14 cellular contexts compared by ENCODE assay signal in the genomic region with DNA sequence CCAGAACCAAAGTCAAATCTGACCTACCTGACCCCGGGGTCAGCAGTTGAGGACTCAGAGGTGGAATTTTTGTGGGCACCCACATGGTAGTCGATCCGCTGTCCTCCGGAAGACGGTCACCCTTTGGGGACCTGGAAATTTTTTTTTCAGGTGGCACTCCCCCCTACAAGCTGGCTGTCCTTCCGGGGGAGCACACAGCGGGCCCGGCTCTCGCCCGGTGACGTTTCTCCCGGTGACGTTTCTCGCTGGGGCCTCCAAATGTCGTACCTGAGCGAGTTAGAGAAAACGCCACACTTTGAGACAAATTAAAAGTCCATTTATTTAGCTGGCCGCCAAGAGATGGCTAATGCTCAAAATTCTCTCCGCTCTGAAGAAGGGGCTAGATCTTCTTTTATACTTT. TPM values are rescaled to one million over a fixed set of nuclear protein-coding genes. Genes with fewer than 3 reads are reported as not detected.
DNase-seq lines count a peak whose midpoint lies in the region; ATAC-seq, FAIRE-seq and TF ChIP-seq lines count a peak whose summit lies in the region.
"Had no signal": no experiment of that assay in that cellular context is flagged by ENCODE, and none has a peak within 500 bp of the region (broad histone marks: within the 10 kb centered on the region; RNA-seq: fewer than 3 reads in every experiment).

No MANE protein-coding gene starts in this region.

- H3K79me2 ChIP-seq in astrocyte (ENCODE audit: insufficient read depth, low read length) (peaks cover 6% of the 10 kb centered on the region), mesendoderm (ENCODE audit: control insufficient read depth, insufficient read depth, low read length) (peaks cover 49% of the 10 kb centered on the region)

- peaks cover 29% of the 10 kb centered on the region for H3K36me3 ChIP-seq in left ventricle myocardium inferior
- H3K36me3 ChIP-seq in astrocyte (ENCODE audit: insufficient read depth, low read length): peaks cover 2% of the 10 kb centered on the region
- H3K36me3 ChIP-seq in mesendoderm (ENCODE audit: control insufficient read depth, insufficient read depth, low read length): peaks cover 12% of the 10 kb centered on the region

- H3K4ac ChIP-seq in mesendoderm (ENCODE audit: low read depth, low read length): no peak overlapping the region

- TF ChIP-seq CTCF in left ventricle myocardium inferior (IDR thresholded peaks at IDR 0.05; ENCODE audit: borderline replicate concordance) (no peak), astrocyte (IDR thresholded peaks at IDR 0.05; ENCODE audit: insufficient read depth, low read depth, low read length) (no peak), dorsolateral prefrontal cortex (IDR thresholded peaks at IDR 0.05 in 54 of 56, conservative IDR thresholded peaks at IDR 0.05 in 2 of 56; ENCODE audit: low read depth in 1 of 56, partially characterized antibody in 56 of 56) (no peak)

- no peak overlapping the region for H2AK5ac ChIP-seq in mesendoderm (ENCODE audit: low read length)

- no peaks in the 10 kb centered on the region for H3K27me3 ChIP-seq in left ventricle myocardium inferior (ENCODE audit: low read depth)
- no peaks in the 10 kb centered on the region for H3K27me3 ChIP-seq in astrocyte (ENCODE audit: insufficient read depth, low read length)
- H3K27me3 ChIP-seq in mesendoderm (ENCODE audit: insufficient read depth, low read length, poor library complexity): no peaks in the 10 kb centered on the region
- no peaks in the 10 kb centered on the region for H3K27me3 ChIP-seq in dorsolateral prefrontal cortex

- FAIRE-seq in astrocyte (lab: Jason Lieb, UNC): no peak
- FAIRE-seq: endothelial cell of umbilical vein had no signal

- H4K8ac ChIP-seq in mesendoderm (ENCODE audit: low read depth, low read length): no peak overlapping the region

- H2BK5ac ChIP-seq in mesendoderm (ENCODE audit: low read length): no peak overlapping the region

- ATAC-seq in Right ventricle myocardium inferior: no peak
- no peak for ATAC-seq in HG03095 (IDR thresholded peaks at IDR 0.05; ENCODE audit: unreplicated experiment)
- ATAC-seq in HG02885 (IDR thresholded peaks at IDR 0.05; ENCODE audit: poor library complexity, unreplicated experiment): no peak

- H3K27ac ChIP-seq in left ventricle myocardium inferior (replicated peaks) (no peak overlapping the region), astrocyte (ENCODE audit: low read depth, low read length) (no peak overlapping the region), mesendoderm (ENCODE audit: low read depth, low read length) (no peak overlapping the region), dorsolateral prefrontal cortex (no peak overlapping the region)

- no peaks in the 10 kb centered on the region for H4K20me1 ChIP-seq in astrocyte (ENCODE audit: insufficient read depth, low read length)

- intact Hi-C loops in left ventricle myocardium inferior (cut with micrococcal nuclease): no loop called here
- intact Hi-C loops in Right ventricle myocardium inferior (cut with DNase I): no loop called here
- intact Hi-C loops in dorsolateral prefrontal cortex (cut with DNase I): loop anchor here in 1 of 2 donors (5.0 kb wide), 1 partner anchor 47 kb away; a partner anchor contains a TSS

- peaks cover 10% of the 10 kb centered on the region for H3K79me1 ChIP-seq in mesendoderm (ENCODE audit: low read length)

- no peak for DNase-seq in left ventricle myocardium inferior
- DNase-seq in Right ventricle myocardium inferior (ENCODE audit: missing footprints): no peak
- no peak for DNase-seq in astrocyte (ENCODE audit: low read depth)
- DNase-seq in mesendoderm: no peak
- DNase-seq in MV-4-11 (lab: John Stamatoyannopoulos, UW): no peak
- DNase-seq in dorsolateral prefrontal cortex: no peak
- DNase-seq: DMS79; NCI-H2029; NCI-H82; stimulated activated CD4-positive, alpha-beta T cell treated with anti-CD3 and anti-CD28 coated beads, Interleukin-4, amount 100 ng/mL, for 24 hours; stimulated activated naive CD4-positive, alpha-beta T cell treated with Interleukin-2 at 50 U/mL for 16 hours had no signal

- H3K4me3 ChIP-seq in left ventricle myocardium inferior: peak overlapping the region; percentile 87
- no peak overlapping the region for H3K4me3 ChIP-seq in astrocyte (ENCODE audit: insufficient read depth, low read depth, low read length)
- peak overlapping the region; percentile 48 for H3K4me3 ChIP-seq in mesendoderm (ENCODE audit: low read length)
- H3K4me3 ChIP-seq in dorsolateral prefrontal cortex: peak overlapping the region in 10 of 59 donors; percentile 71 to 93 (median 86)

- H3K9ac ChIP-seq in astrocyte (ENCODE audit: low read length) (no peak overlapping the region), mesendoderm (ENCODE audit: low read length) (peak overlapping the region; percentile 98)

- H3K56ac ChIP-seq in mesendoderm (ENCODE audit: low read length): peak overlapping the region; percentile 80

- peaks cover 2% of the 10 kb centered on the region for H3K4me1 Mint-ChIP-seq in astrocyte (ENCODE audit: low read depth, unreplicated experiment)

- H3K9me3 Mint-ChIP-seq in astrocyte (ENCODE audit: unreplicated experiment): no peaks in the 10 kb centered on the region

- H3K4me3 Mint-ChIP-seq in astrocyte (ENCODE audit: unreplicated experiment): peak overlapping the region; percentile 93

- no peak overlapping the region for H3K18ac ChIP-seq in mesendoderm (ENCODE audit: low read length)

- H3K9me3 ChIP-seq in left ventricle myocardium inferior (replicated peaks) (no peaks in the 10 kb centered on the region), astrocyte (ENCODE audit: insufficient read depth, low read depth, low read length) (peaks cover 10% of the 10 kb centered on the region)

- H2BK120ac ChIP-seq in mesendoderm (ENCODE audit: low read depth, low read length): no peak overlapping the region

- H2AFZ ChIP-seq in astrocyte (ENCODE audit: low read depth, low read length): no peak overlapping the region

- H3K36me3 Mint-ChIP-seq in astrocyte (ENCODE audit: low read depth, unreplicated experiment): peaks cover 31% of the 10 kb centered on the region

- no peak overlapping the region for H2BK15ac ChIP-seq in mesendoderm (replicated peaks; ENCODE audit: low read depth)

- H3K23ac ChIP-seq in mesendoderm (ENCODE audit: low read length): no peak overlapping the region

- H3K4me2 ChIP-seq in astrocyte (ENCODE audit: low read length) (peak overlapping the region; percentile 93), mesendoderm (ENCODE audit: low read length) (peak overlapping the region; percentile 62)

- H4K5ac ChIP-seq in mesendoderm (ENCODE audit: low read length): no peak overlapping the region

- H3K4me1 ChIP-seq in left ventricle myocardium inferior (peaks cover 20% of the 10 kb centered on the region), astrocyte (ENCODE audit: insufficient read depth, low read length) (no peaks in the 10 kb centered on the region), mesendoderm (ENCODE audit: control insufficient read depth, low read depth, low read length) (no peaks in the 10 kb centered on the region)

- no CpG with 5 or more reads among the region's 19 CpGs for WGBS in mesendoderm (ENCODE audit: extremely low coverage, insufficient coverage, low lambda C conversion rate)

- H3K27ac Mint-ChIP-seq in astrocyte (ENCODE audit: unreplicated experiment): no peak overlapping the region

- no peaks in the 10 kb centered on the region for H3K27me3 Mint-ChIP-seq in astrocyte (ENCODE audit: low read depth, unreplicated experiment)

RNA-seq across cellular contexts. Expression of a gene that starts 48.8 kb away (rescaled TPM):
- 2.8 TPM for total RNA-seq in left ventricle myocardium inferior
- total RNA-seq in Right ventricle myocardium inferior: 3.2 TPM
- 3.2 and 3.4 TPM in 2 replicates for total RNA-seq in astrocyte
- polyA plus RNA-seq in mesendoderm (2013, experiment 1 of 2): 1.6 TPM
- 1.5 TPM for polyA plus RNA-seq in mesendoderm (2013, experiment 2 of 2)
- 10 to 100 TPM; 12.3 to 23.4 (median 16.5) TPM for total RNA-seq in dorsolateral prefrontal cortex
